In genomic region chr10:104937528-104937927, GRCh38 we compare ENCODE assay signal across 12 cellular contexts.
DNase-seq lines count a peak whose midpoint lies in the region; ATAC-seq and TF ChIP-seq lines count a peak whose summit lies in the region.
"Had no signal": no experiment of that assay in that cellular context is flagged by ENCODE, and none has a peak within 500 bp of the region (broad histone marks: within the 10 kb centered on the region; RNA-seq: fewer than 3 reads in every experiment).

No MANE protein-coding gene starts in this region.

- peaks cover 38% of the 10 kb centered on the region for H3K4me1 ChIP-seq in CD8-positive, alpha-beta T cell (ENCODE audit: insufficient read depth, low read length)
- peaks cover 19% of the 10 kb centered on the region for H3K4me1 ChIP-seq in CD4-positive, alpha-beta memory T cell (ENCODE audit: insufficient read depth, low read length)
- H3K4me1 ChIP-seq: colonic mucosa had no signal

- no peak overlapping the region for H3K27ac ChIP-seq in CD8-positive, alpha-beta T cell (ENCODE audit: low read depth, low read length)
- H3K27ac ChIP-seq in CD4-positive, alpha-beta memory T cell (ENCODE audit: low read depth, low read length) = no peak overlapping the region
- H3K27ac ChIP-seq: colonic mucosa had no signal

- no peak for DNase-seq in stimulated activated naive CD8-positive, alpha-beta T cell treated with anti-CD3 and anti-CD28 coated beads, Interleukin-15, Interleukin-2, amounts not matched to agents 100 U/mL and 50 U/mL, for 24 hours
- no peak for DNase-seq in stimulated activated naive CD8-positive, alpha-beta T cell treated with anti-CD3 and anti-CD28 coated beads, Interleukin-15, amount 100 ng/mL, for 72 hours
- peak; percentile 45 for DNase-seq in NCI-H774 (lab: John Stamatoyannopoulos, UW)
- DNase-seq in fibroblast of pulmonary artery (ENCODE audit: low read depth) = peak; percentile 36
- no peak for DNase-seq in dedifferentiated amniotic fluid mesenchymal stem cell (ENCODE audit: extremely low spot score)
- no peak for DNase-seq in CD8-positive, alpha-beta T cell
- no peak for DNase-seq in CD4-positive, alpha-beta memory T cell
- DNase-seq: activated T-cell treated with anti-CD3 and anti-CD28 coated beads, Interleukin-2, amount 50 U/mL, for 72 hours; colonic mucosa; stimulated activated naive CD4-positive, alpha-beta T cell had no signal

- peaks cover 19% of the 10 kb centered on the region for H3K4me1 Mint-ChIP-seq in stimulated activated naive CD8-positive, alpha-beta T cell treated with anti-CD3 and anti-CD28 coated beads, Interleukin-15, amount 100 ng/mL, for 72 hours
- peaks cover 35% of the 10 kb centered on the region for H3K4me1 Mint-ChIP-seq in CD8-positive, alpha-beta T cell (ENCODE audit: low read depth)
- peaks cover 4 to 27% (median 13%) of the 10 kb centered on the region in 4 donors for H3K4me1 Mint-ChIP-seq in CD4-positive, alpha-beta memory T cell

- peak; percentile 28 for ATAC-seq in stimulated activated naive CD8-positive, alpha-beta T cell treated with anti-CD3 and anti-CD28 coated beads, Interleukin-15, Interleukin-2, amounts not matched to agents 100 U/mL and 50 U/mL, for 24 hours
- no peak for ATAC-seq in stimulated activated naive CD8-positive, alpha-beta T cell treated with anti-CD3 and anti-CD28 coated beads, Interleukin-15, amount 100 ng/mL, for 72 hours
- no peak for ATAC-seq in CD8-positive, alpha-beta T cell
- no peak for ATAC-seq in HG03442 (IDR thresholded peaks at IDR 0.05; ENCODE audit: unreplicated experiment)
- ATAC-seq: activated T-cell treated with anti-CD3 and anti-CD28 coated beads, Interleukin-2, amount 50 U/mL, for 72 hours; GM12878 had no signal

- H3K27me3 ChIP-seq in CD8-positive, alpha-beta T cell (ENCODE audit: insufficient read depth, low read length) = no peaks in the 10 kb centered on the region
- H3K27me3 ChIP-seq in CD4-positive, alpha-beta memory T cell (ENCODE audit: insufficient read depth, low read length) = no peaks in the 10 kb centered on the region
- H3K27me3 ChIP-seq: colonic mucosa had no signal

- no peaks in the 10 kb centered on the region for H3K27me3 Mint-ChIP-seq in stimulated activated naive CD8-positive, alpha-beta T cell treated with anti-CD3 and anti-CD28 coated beads, Interleukin-15, amount 100 ng/mL, for 72 hours
- no peaks in the 10 kb centered on the region for H3K27me3 Mint-ChIP-seq in CD8-positive, alpha-beta T cell (ENCODE audit: low read depth)
- no peaks in the 10 kb centered on the region for H3K27me3 Mint-ChIP-seq in CD4-positive, alpha-beta memory T cell

- intact Hi-C loops in CD8-positive, alpha-beta T cell (cut with DNase I, micrococcal nuclease) = no loop called here
- intact Hi-C loops in CD4-positive, alpha-beta memory T cell (cut with micrococcal nuclease) = no loop called here

- no peak for TF ChIP-seq CTCF in fibroblast of pulmonary artery (IDR thresholded peaks at IDR 0.05; ENCODE audit: low read length, missing control alignments)
- no peak for TF ChIP-seq CTCF in CD8-positive, alpha-beta T cell (IDR thresholded peaks at IDR 0.05)

- H3K9me3 ChIP-seq in CD8-positive, alpha-beta T cell (ENCODE audit: low read length) = no peaks in the 10 kb centered on the region
- H3K9me3 ChIP-seq in CD4-positive, alpha-beta memory T cell (ENCODE audit: control insufficient read depth in 1 of 2, low read length in 2 of 2) = no peaks in the 10 kb centered on the region
- H3K9me3 ChIP-seq: colonic mucosa had no signal

- no peaks in the 10 kb centered on the region for H3K36me3 ChIP-seq in CD8-positive, alpha-beta T cell (ENCODE audit: insufficient read depth, low read length)
- H3K36me3 ChIP-seq in CD4-positive, alpha-beta memory T cell (ENCODE audit: insufficient read depth, low read length) = no peaks in the 10 kb centered on the region
- H3K36me3 ChIP-seq: colonic mucosa had no signal

- no peaks in the 10 kb centered on the region for H3K36me3 Mint-ChIP-seq in CD8-positive, alpha-beta T cell
- H3K36me3 Mint-ChIP-seq in CD4-positive, alpha-beta memory T cell = no peaks in the 10 kb centered on the region

- H3K4me3 ChIP-seq in fibroblast of pulmonary artery (replicated peaks; ENCODE audit: low read depth, low read length) = no peak overlapping the region
- H3K4me3 ChIP-seq in CD8-positive, alpha-beta T cell (ENCODE audit: low read depth, low read length) = no peak overlapping the region
- H3K4me3 ChIP-seq in CD4-positive, alpha-beta memory T cell (ENCODE audit: low read length in 2 of 2) = no peak overlapping the region
- H3K4me3 ChIP-seq: colonic mucosa, GM12878 had no signal

- CTCF ChIA-PET in CD8-positive, alpha-beta T cell (lab: Charles Lee) = interaction anchor here (2.1 kb wide), 1 partner anchor 13 kb away, joined by 5 read pairs; no protein-coding TSS in a partner anchor
- CTCF ChIA-PET in CD4-positive, alpha-beta memory T cell (lab: Charles Lee; ENCODE audit: partially characterized antibody) = no interaction called here

- POLR2A ChIA-PET in CD8-positive, alpha-beta T cell (lab: Charles Lee) = no interaction called here
- POLR2A ChIA-PET in CD4-positive, alpha-beta memory T cell (lab: Charles Lee; ENCODE audit: partially characterized antibody) = no interaction called here

- no peak overlapping the region for H3K4me3 Mint-ChIP-seq in stimulated activated naive CD8-positive, alpha-beta T cell treated with anti-CD3 and anti-CD28 coated beads, Interleukin-15, amount 100 ng/mL, for 72 hours
- H3K4me3 Mint-ChIP-seq in CD8-positive, alpha-beta T cell = no peak overlapping the region
- no peak overlapping the region for H3K4me3 Mint-ChIP-seq in CD4-positive, alpha-beta memory T cell
- H3K4me3 Mint-ChIP-seq: activated T-cell treated with anti-CD3 and anti-CD28 coated beads, Interleukin-2, amount 50 U/mL, for 72 hours had no signal

- H3K9me3 Mint-ChIP-seq in stimulated activated naive CD8-positive, alpha-beta T cell treated with anti-CD3 and anti-CD28 coated beads, Interleukin-15, amount 100 ng/mL, for 72 hours = peaks cover 0 to 5% of the 10 kb centered on the region in 2 donors
- H3K9me3 Mint-ChIP-seq in CD8-positive, alpha-beta T cell = no peaks in the 10 kb centered on the region
- H3K9me3 Mint-ChIP-seq in CD4-positive, alpha-beta memory T cell = peaks cover 0 to 14% (median 2%) of the 10 kb centered on the region in 8 donors

- no peak overlapping the region for H3K27ac Mint-ChIP-seq in stimulated activated naive CD8-positive, alpha-beta T cell treated with anti-CD3 and anti-CD28 coated beads, Interleukin-15, amount 100 ng/mL, for 72 hours
- no peak overlapping the region for H3K27ac Mint-ChIP-seq in CD8-positive, alpha-beta T cell
- H3K27ac Mint-ChIP-seq in CD4-positive, alpha-beta memory T cell = no peak overlapping the region
- H3K27ac Mint-ChIP-seq: activated T-cell treated with anti-CD3 and anti-CD28 coated beads, Interleukin-2, amount 50 U/mL, for 72 hours had no signal

Comparison
In these comparisons a context has a peak if more than half of its experiments do, and no peak if none do; other contexts are left out.
1. DNase-seq: peak in NCI-H774 (single experiment) and fibroblast of pulmonary artery (single experiment); none in stimulated activated naive CD8-positive, alpha-beta T cell treated with anti-CD3 and anti-CD28 coated beads, Interleukin-15, Interleukin-2, amounts not matched to agents 100 U/mL and 50 U/mL, for 24 hours (single experiment), stimulated activated naive CD8-positive, alpha-beta T cell treated with anti-CD3 and anti-CD28 coated beads, Interleukin-15, amount 100 ng/mL, for 72 hours (0 of 2), dedifferentiated amniotic fluid mesenchymal stem cell (single experiment), CD8-positive, alpha-beta T cell (0 of 7) and CD4-positive, alpha-beta memory T cell (0 of 5).